ENCODE assay signal across 14 cellular contexts in genomic region chr20:11452326-11452725, GRCh38.
DNase-seq lines count a peak whose midpoint lies in the region; ATAC-seq, FAIRE-seq and TF ChIP-seq lines count a peak whose summit lies in the region.
"Had no signal": no experiment of that assay in that cellular context is flagged by ENCODE, and none has a peak within 500 bp of the region (broad histone marks: within the 10 kb centered on the region; RNA-seq: fewer than 3 reads in every experiment).

No MANE protein-coding gene starts in this region.

- ATAC-seq in upper lobe of right lung (peak; percentile 60), HG02970 (IDR thresholded peaks at IDR 0.05; ENCODE audit: low FRiP score, unreplicated experiment) (no peak)
- ATAC-seq: activated naive CD8-positive, alpha-beta T cell treated with anti-CD3 and anti-CD28 coated beads, Interleukin-2, amount 50 U/mL, for 24 hours had no signal

- H2AFZ ChIP-seq in keratinocyte (ENCODE audit: control insufficient read depth, low read length) = peak overlapping the region; percentile 94

- H3K36me3 ChIP-seq in HUES48 (ENCODE audit: control insufficient read depth, insufficient read depth, low read length) (no peaks in the 10 kb centered on the region), keratinocyte (ENCODE audit: control insufficient read depth in 2 of 2, extremely low read depth in 1 of 2, insufficient read depth in 2 of 2, low read length in 2 of 2) (no peaks in the 10 kb centered on the region), upper lobe of right lung (no peaks in the 10 kb centered on the region), BE2C (no peaks in the 10 kb centered on the region)

- intact Hi-C loops in upper lobe of right lung (cut with DNase I) = no loop called here

- FAIRE-seq in keratinocyte (lab: Jason Lieb, UNC) = no peak
- FAIRE-seq: endometrium had no signal

- H3K4me1 ChIP-seq in HUES48 (ENCODE audit: control insufficient read depth, insufficient read depth, low read length) = peaks cover 37% of the 10 kb centered on the region
- H3K4me1 ChIP-seq in keratinocyte (ENCODE audit: control insufficient read depth, extremely low read depth, insufficient read depth, low read length) = peaks cover 53% of the 10 kb centered on the region
- no peaks in the 10 kb centered on the region for H3K4me1 ChIP-seq in upper lobe of right lung
- H3K4me1 ChIP-seq in BE2C = no peaks in the 10 kb centered on the region

- H3K9ac ChIP-seq in HUES48 (ENCODE audit: low read depth, low read length) (no peak overlapping the region), keratinocyte (ENCODE audit: control insufficient read depth, extremely low read depth, insufficient read depth, low read length) (no peak overlapping the region)

- peak overlapping the region; percentile 66 for H3K27ac ChIP-seq in HUES48 (ENCODE audit: low read depth, low read length)
- peak overlapping the region; percentile 74 for H3K27ac ChIP-seq in keratinocyte (ENCODE audit: control insufficient read depth, insufficient read depth, low read length)
- no peak overlapping the region for H3K27ac ChIP-seq in upper lobe of right lung

- no peaks in the 10 kb centered on the region for H3K79me2 ChIP-seq in keratinocyte (ENCODE audit: control insufficient read depth, insufficient read depth, low read length)

- DNase-seq in astrocyte of the cerebellum (ENCODE audit: low read depth) (peak; percentile 26), keratinocyte (ENCODE audit: low read depth, low spot score) (no peak), upper lobe of right lung (no peak), AML-193 (lab: John Stamatoyannopoulos, UW) (no peak), BE2C (no peak)
- DNase-seq: activated naive CD8-positive, alpha-beta T cell treated with anti-CD3 and anti-CD28 coated beads, Interleukin-2, amount 50 U/mL, for 24 hours; DMS53; NK-92 treated with Interleukin-12 subunit alpha and Interleukin-12 subunit beta, amount 100 ng/mL, for 24 hours; stimulated activated CD4-positive, alpha-beta T cell treated with anti-CD3 and anti-CD28 coated beads, Interleukin-12 subunit alpha, Interleukin-12 subunit beta, amount 100 ng/mL, for 4 hours; stimulated activated CD8-positive, alpha-beta memory T cell treated with anti-CD3 and anti-CD28 coated beads, Interleukin-4, amount 100 ng/mL, for 48 hours; T-helper 2 cell had no signal

- dilution Hi-C loops in keratinocyte (cut with MboI; ENCODE audit: extremely low pct_ligation_motif_present, low sequenced_read_pairs) = no loop called here

- no peaks in the 10 kb centered on the region for H3K27me3 ChIP-seq in HUES48 (ENCODE audit: control insufficient read depth, insufficient read depth, low read length)
- no peaks in the 10 kb centered on the region for H3K27me3 ChIP-seq in keratinocyte (ENCODE audit: control insufficient read depth, extremely low read depth, insufficient read depth, low read length)
- no peaks in the 10 kb centered on the region for H3K27me3 ChIP-seq in upper lobe of right lung
- no peaks in the 10 kb centered on the region for H3K27me3 ChIP-seq in BE2C

- H3K4me3 ChIP-seq in HUES48 (ENCODE audit: low read depth, low read length) = no peak overlapping the region
- no peak overlapping the region for H3K4me3 ChIP-seq in astrocyte of the cerebellum (ENCODE audit: low read depth, low read length)
- H3K4me3 ChIP-seq in keratinocyte (ENCODE audit: control insufficient read depth in 2 of 3, extremely low read depth in 1 of 3, insufficient read depth in 2 of 3, low read depth in 1 of 3, low read length in 3 of 3) = no peak overlapping the region
- H3K4me3 ChIP-seq in upper lobe of right lung = no peak overlapping the region
- no peak overlapping the region for H3K4me3 ChIP-seq in BE2C (ENCODE audit: low read depth, low read length)

- in situ Hi-C loops in astrocyte of the cerebellum (cut with HindIII; ENCODE audit: low sequenced_read_pairs) = no loop called here

- H3K4me2 ChIP-seq in keratinocyte (ENCODE audit: control insufficient read depth, extremely low read depth, insufficient read depth, low read depth, low read length) = peak overlapping the region; percentile 55

- H3K9me1 ChIP-seq in keratinocyte (ENCODE audit: control insufficient read depth, extremely low read depth, insufficient read depth, low read length) = no peaks in the 10 kb centered on the region

- H4K20me1 ChIP-seq in keratinocyte (ENCODE audit: control insufficient read depth, extremely low read depth, insufficient read depth, low read length) = no peaks in the 10 kb centered on the region

- TF ChIP-seq CTCF in astrocyte of the cerebellum (IDR thresholded peaks at IDR 0.05; ENCODE audit: low read depth, low read length, missing control alignments) = no peak
- TF ChIP-seq CTCF in keratinocyte (optimal IDR thresholded peaks at IDR 0.05 in 1 of 3, IDR thresholded peaks at IDR 0.05 in 1 of 3, conservative IDR thresholded peaks at IDR 0.05 in 1 of 3; ENCODE audit: extremely low read depth in 1 of 3, insufficient read depth in 2 of 3, low read length in 3 of 3) = no peak
- no peak for TF ChIP-seq CTCF in upper lobe of right lung (IDR thresholded peaks at IDR 0.05)
- no peak for TF ChIP-seq CTCF in BE2C (IDR thresholded peaks at IDR 0.05; ENCODE audit: low read depth, low read length)

- H3K9me3 ChIP-seq in HUES48 (ENCODE audit: control insufficient read depth, insufficient read depth, low read length) (no peaks in the 10 kb centered on the region), keratinocyte (ENCODE audit: control insufficient read depth, low read depth, low read length) (no peaks in the 10 kb centered on the region), upper lobe of right lung (no peaks in the 10 kb centered on the region), BE2C (no peaks in the 10 kb centered on the region)
